21 cellular contexts compared by ENCODE assay signal in the genomic region with DNA sequence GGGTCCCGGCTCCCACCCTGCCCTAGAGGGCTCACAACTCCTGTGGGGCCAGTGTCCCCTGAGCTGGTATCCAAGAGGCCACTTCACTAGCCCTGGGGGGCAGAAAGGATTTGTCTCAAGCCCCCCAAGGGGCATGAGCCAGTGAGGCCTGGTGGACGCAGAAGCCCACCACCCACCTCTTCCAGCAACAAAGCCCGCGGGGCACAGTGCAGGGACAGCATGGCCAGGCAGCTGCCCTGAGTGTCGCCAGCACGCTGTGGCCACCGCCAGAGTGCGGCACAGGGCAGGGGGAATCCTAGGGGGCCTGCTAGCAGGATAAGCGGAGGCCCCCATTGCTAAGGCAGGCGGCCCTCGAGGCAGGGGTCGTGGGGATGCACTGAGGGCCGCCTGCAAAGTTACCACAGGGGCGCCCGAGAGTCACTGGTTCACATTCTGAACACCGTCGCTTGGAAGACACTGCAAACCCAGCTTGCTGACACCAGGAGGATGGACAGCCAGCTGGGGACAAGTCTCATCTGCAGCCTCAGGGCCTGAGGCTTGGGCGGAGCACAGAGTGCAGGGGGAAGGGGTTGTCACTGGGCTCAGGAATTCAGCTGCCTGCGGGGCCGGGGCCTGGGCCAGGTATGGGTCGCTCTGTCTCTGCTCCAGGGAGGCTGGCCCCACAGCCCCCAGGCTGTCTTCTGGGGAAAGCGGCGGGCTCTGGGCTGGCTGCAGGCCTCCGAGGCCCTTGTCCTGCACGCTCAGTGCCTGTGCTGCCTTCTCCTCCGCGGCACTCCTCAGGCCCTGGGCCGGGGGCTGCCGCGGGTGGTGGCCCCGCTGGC. TPM values are rescaled to one million over a fixed set of nuclear protein-coding genes. Genes with fewer than 3 reads are reported as not detected.
DNase-seq lines count a peak whose midpoint lies in the region; ATAC-seq, FAIRE-seq and TF ChIP-seq lines count a peak whose summit lies in the region.
"Had no signal": no experiment of that assay in that cellular context is flagged by ENCODE, and none has a peak within 500 bp of the region (broad histone marks: within the 10 kb centered on the region; RNA-seq: fewer than 3 reads in every experiment).

No MANE protein-coding gene starts in this region.

- no peak overlapping the region for H3K9ac ChIP-seq in HepG2 (ENCODE audit: insufficient read depth, low read depth, low read length)
- H3K9ac ChIP-seq: parathyroid adenoma had no signal

- in situ Hi-C loops in HepG2 (cut with HindIII; ENCODE audit: extremely low pct_ligation_motif_present, low pct_unique_long_range_greater_than_20kb) = no loop called here

- H3K4me1 ChIP-seq in right lobe of liver (peaks cover 0 to 22% (median 5%) of the 10 kb centered on the region in 4 donors), HepG2 (ENCODE audit: insufficient read depth, low read length) (peaks cover 10% of the 10 kb centered on the region), mucosa of descending colon (ENCODE audit: low read depth) (peaks cover 14% of the 10 kb centered on the region)
- H3K4me1 ChIP-seq: ascending aorta, parathyroid adenoma had no signal

- ATAC-seq in right lobe of liver (no peak), HepG2 (no peak), Right ventricle myocardium superior (ENCODE audit: poor library complexity) (no peak), mucosa of descending colon (no peak), HG02885 (IDR thresholded peaks at IDR 0.05; ENCODE audit: poor library complexity, unreplicated experiment) (no peak), HG03139 (IDR thresholded peaks at IDR 0.05; ENCODE audit: unreplicated experiment) (no peak)
- ATAC-seq: CD8-positive, alpha-beta T cell had no signal

- no peak overlapping the region for H3K27ac ChIP-seq in right lobe of liver
- H3K27ac ChIP-seq in HepG2 (ENCODE audit: extremely low read length, insufficient read depth, low read length) = no peak overlapping the region
- H3K27ac ChIP-seq: ascending aorta, parathyroid adenoma had no signal

- no peaks in the 10 kb centered on the region for H3K9me3 ChIP-seq in right lobe of liver
- H3K9me3 ChIP-seq in HepG2 (ENCODE audit: low read length) = peaks cover 14% of the 10 kb centered on the region; the same call in 1 of the 2 replicates
- H3K9me3 ChIP-seq in mucosa of descending colon = peaks cover 20% of the 10 kb centered on the region

- POLR2A ChIA-PET in HepG2 (lab: Yijun Ruan, JAX) = no interaction called here

- TF ChIP-seq RAD21 in HepG2 (CRISPR knock-in tag; IDR thresholded peaks at IDR 0.05) = no peak

- 100% methylated on average over 1 of the region's 31 CpGs for WGBS in right lobe of liver (ENCODE audit: insufficient coverage, low coverage, low lambda C conversion rate, missing lambda C conversion rate)
- WGBS in HepG2 (ENCODE audit: low lambda C conversion rate) = 98% methylated on average over 11 of the region's 31 CpGs

- H3K36me3 ChIP-seq in right lobe of liver = peaks cover 0 to 19% (median 9%) of the 10 kb centered on the region in 4 donors
- peaks cover 17 to 32% of the 10 kb centered on the region in 2 experiments; a peak in 4 of 5 replicates for H3K36me3 ChIP-seq in HepG2 (replicated peaks in 1 of 2; ENCODE audit: control insufficient read depth in 1 of 2, insufficient read depth in 2 of 2, low read length in 2 of 2)
- no peaks in the 10 kb centered on the region for H3K36me3 ChIP-seq in mucosa of descending colon (ENCODE audit: low read depth)

- H3K27me3 ChIP-seq in right lobe of liver (no peaks in the 10 kb centered on the region), HepG2 (ENCODE audit: control insufficient read depth in 1 of 2, insufficient read depth in 2 of 2, low read length in 2 of 2) (no peaks in the 10 kb centered on the region)
- H3K27me3 ChIP-seq: ascending aorta had no signal

- BruUV-seq in HepG2 (replicated peaks; lab: Mats Ljungman, UMichigan) = no TSS peak

- CTCF ChIA-PET in HepG2 (lab: Yijun Ruan, JAX; ENCODE audit: low intra/inter-chr PET ratio, low total read pairs) = no interaction called here

- peaks cover 13% of the 10 kb centered on the region for H3K79me2 ChIP-seq in HepG2 (ENCODE audit: insufficient read depth, low read length)
- H3K79me2 ChIP-seq: parathyroid adenoma had no signal

- H4K20me1 ChIP-seq in HepG2 (ENCODE audit: insufficient read depth, low read length) = no peaks in the 10 kb centered on the region

- peak; percentile 20 to 52 (median 48) for DNase-seq in right lobe of liver
- DNase-seq in HepG2 (ENCODE audit: low spot score) = no peak
- peak; percentile 40 for DNase-seq in Right ventricle myocardium superior
- DNase-seq in mucosa of descending colon = peak in 2 of 3 donors; percentile 24 to 40
- no peak for DNase-seq in MV-4-11 (lab: John Stamatoyannopoulos, UW)
- no peak for DNase-seq in GM19239 (ENCODE audit: insufficient read length, low spot score)
- DNase-seq: activated CD4-positive, alpha-beta T cell treated with anti-CD3 and anti-CD28 coated beads, Interleukin-2, amount 50 U/mL, for 1 hour; activated gamma-delta T cell treated with Interleukin-2 at 50 U/mL for 16 hours; effector memory CD4-positive, alpha-beta T cell; HFFc6; naive B cell; NCI-H187; NCI-H226; small intestine; stimulated activated CD4-positive, alpha-beta T cell treated with anti-CD3 and anti-CD28 coated beads, Interleukin-4, amount 100 ng/mL, for 24 hours had no signal

- TF ChIP-seq EP300 in HepG2 (IDR thresholded peaks at IDR 0.05; ENCODE audit: low read depth in 2 of 2, low read length in 2 of 2) (no peak), HepG2 (CRISPR knock-in tag; IDR thresholded peaks at IDR 0.05; ENCODE audit: borderline replicate concordance) (no peak)

- no peak for TF ChIP-seq CTCF in right lobe of liver (IDR thresholded peaks at IDR 0.05)
- no peak for TF ChIP-seq CTCF in HepG2 (CRISPR knock-in tag; IDR thresholded peaks at IDR 0.05)
- no peak for TF ChIP-seq CTCF in mucosa of descending colon (IDR thresholded peaks at IDR 0.05)

- TF ChIP-seq POLR2A in right lobe of liver (IDR thresholded peaks at IDR 0.05) = no peak
- TF ChIP-seq POLR2A in HepG2 (IDR thresholded peaks at IDR 0.05; ENCODE audit: insufficient read depth in 1 of 2, low read depth in 2 of 2, low read length in 2 of 2) = no peak

- H3K4me3 ChIP-seq in right lobe of liver = no peak overlapping the region
- no peak overlapping the region for H3K4me3 ChIP-seq in HepG2 (replicated peaks in 1 of 3; ENCODE audit: insufficient read depth in 1 of 3, low read depth in 2 of 3, low read length in 3 of 3)
- H3K4me3 ChIP-seq in mucosa of descending colon = no peak overlapping the region
- H3K4me3 ChIP-seq: ascending aorta had no signal

- H3K4me2 ChIP-seq in HepG2 (ENCODE audit: low read depth, low read length) = no peak overlapping the region

- intact Hi-C loops in right lobe of liver (cut with DNase I) (no loop called here), HepG2 (cut with micrococcal nuclease; ENCODE audit: unreplicated experiment) (no loop called here), Right ventricle myocardium superior (cut with DNase I) (no loop called here), mucosa of descending colon (cut with DNase I, micrococcal nuclease) (no loop called here)

- FAIRE-seq in HepG2 (lab: Jason Lieb, UNC) = no peak
- FAIRE-seq in GM19239 (lab: Jason Lieb, UNC) = no peak
- FAIRE-seq: small intestine, urothelium cell line had no signal

- no peak overlapping the region for H2AFZ ChIP-seq in HepG2 (ENCODE audit: low read length)
- H2AFZ ChIP-seq: parathyroid adenoma had no signal

TF ChIP-seq in HepG2, 621 proteins besides CTCF, POLR2A, EP300 and RAD21:
- TF ChIP-seq ZNF678 (CRISPR knock-in tag; IDR thresholded peaks at IDR 0.05) (no peak), RBM39 (IDR thresholded peaks at IDR 0.05; ENCODE audit: low read depth, low read length, poor library complexity, severe bottlenecking) (no peak), SUZ12 (IDR thresholded peaks at IDR 0.05; ENCODE audit: low read depth, low read length) (no peak), MXI1 (IDR thresholded peaks at IDR 0.05; ENCODE audit: borderline replicate concordance, low read depth, low read length) (no peak)

RNA-seq across cellular contexts. Expression of gene SLC19A1, which starts 26.8 kb away (rescaled TPM):
- 10 to 100 TPM in 4 of 6 experiments, 1 to 10 TPM in 2; 4.5 to 24.5 (median 15.7) TPM for total RNA-seq in right lobe of liver
- total RNA-seq in HepG2 (2016; rRNA removed; fragmentation: Illumina TruSeq; extraction: Trizol) = 12.6 and 21.8 TPM in 2 replicates
- total RNA-seq in HepG2 (2016; cell fraction: cytosol; rRNA removed; fragmentation: Illumina TruSeq; extraction: Trizol; ENCODE audit: low read depth) = 4.8 and 5.6 TPM in 2 replicates
- total RNA-seq in HepG2 (2016; cell fraction: insoluble cytoplasmic fraction; rRNA removed; fragmentation: Illumina TruSeq; extraction: Trizol) = 11.0 and 23.6 TPM in 2 replicates
- 10.8 TPM in 2 replicates for total RNA-seq in HepG2 (2016; cell fraction: membrane; rRNA removed; fragmentation: Illumina TruSeq; extraction: Trizol)
- 21.2 and 27.4 TPM in 2 replicates for total RNA-seq in HepG2 (2016; cell fraction: nucleus; rRNA removed; fragmentation: Illumina TruSeq; extraction: Trizol)
- polyA plus RNA-seq in HepG2 (2011; rRNA removed) = 23.0 and 31.0 TPM in 2 replicates
- polyA plus RNA-seq in HepG2 (2011; cell fraction: cytosol; rRNA removed) = 14.5 and 24.7 TPM in 2 replicates
- polyA plus RNA-seq in HepG2 (2011; cell fraction: nucleus; rRNA removed) = 49.0 and 62.1 TPM in 2 replicates
- polyA plus RNA-seq in HepG2 (2012) = 18.0 and 36.8 TPM in 2 replicates
- 3.7 and 4.0 TPM in 2 replicates for polyA plus RNA-seq in HepG2 (2016; cell fraction: cytosol; fragmentation: Illumina TruSeq; extraction: Trizol; ENCODE audit: low read depth)
- 11.1 and 13.0 TPM in 2 replicates for polyA plus RNA-seq in HepG2 (2016; cell fraction: insoluble cytoplasmic fraction; fragmentation: Illumina TruSeq; extraction: Trizol; ENCODE audit: low read depth)
- 6.4 and 7.2 TPM in 2 replicates for polyA plus RNA-seq in HepG2 (2016; cell fraction: membrane; fragmentation: Illumina TruSeq; extraction: Trizol; ENCODE audit: low read depth)
- 44.5 and 46.0 TPM in 2 replicates for polyA plus RNA-seq in HepG2 (2016; cell fraction: nucleus; fragmentation: Illumina TruSeq; extraction: Trizol; ENCODE audit: insufficient read depth, low read depth)
- 42.0 and 128 TPM in 2 replicates for polyA minus RNA-seq in HepG2 (2011; rRNA and poly(A)+ RNA removed; ENCODE audit: low replicate concordance)
- polyA minus RNA-seq in HepG2 (2011; cell fraction: cytosol; rRNA and poly(A)+ RNA removed) = 32.2 and 34.4 TPM in 2 replicates
- polyA minus RNA-seq in HepG2 (2011; cell fraction: nucleus; rRNA and poly(A)+ RNA removed) = 12.2 and 14.7 TPM in 2 replicates
- 6.9 TPM for total RNA-seq in Right ventricle myocardium superior
- total RNA-seq in mucosa of descending colon = 10 to 100 TPM; 12.6 to 22.8 (median 12.7) TPM

Comparison
In these comparisons a context has a peak if more than half of its experiments do, and no peak if none do; other contexts are left out.
1. DNase-seq: peak in right lobe of liver (3 of 3), Right ventricle myocardium superior (single experiment) and mucosa of descending colon (2 of 3); none in HepG2 (single experiment), MV-4-11 (single experiment) and GM19239 (single experiment).